Comparison of ENCODE assay signal across 11 cellular contexts in the genomic region with DNA sequence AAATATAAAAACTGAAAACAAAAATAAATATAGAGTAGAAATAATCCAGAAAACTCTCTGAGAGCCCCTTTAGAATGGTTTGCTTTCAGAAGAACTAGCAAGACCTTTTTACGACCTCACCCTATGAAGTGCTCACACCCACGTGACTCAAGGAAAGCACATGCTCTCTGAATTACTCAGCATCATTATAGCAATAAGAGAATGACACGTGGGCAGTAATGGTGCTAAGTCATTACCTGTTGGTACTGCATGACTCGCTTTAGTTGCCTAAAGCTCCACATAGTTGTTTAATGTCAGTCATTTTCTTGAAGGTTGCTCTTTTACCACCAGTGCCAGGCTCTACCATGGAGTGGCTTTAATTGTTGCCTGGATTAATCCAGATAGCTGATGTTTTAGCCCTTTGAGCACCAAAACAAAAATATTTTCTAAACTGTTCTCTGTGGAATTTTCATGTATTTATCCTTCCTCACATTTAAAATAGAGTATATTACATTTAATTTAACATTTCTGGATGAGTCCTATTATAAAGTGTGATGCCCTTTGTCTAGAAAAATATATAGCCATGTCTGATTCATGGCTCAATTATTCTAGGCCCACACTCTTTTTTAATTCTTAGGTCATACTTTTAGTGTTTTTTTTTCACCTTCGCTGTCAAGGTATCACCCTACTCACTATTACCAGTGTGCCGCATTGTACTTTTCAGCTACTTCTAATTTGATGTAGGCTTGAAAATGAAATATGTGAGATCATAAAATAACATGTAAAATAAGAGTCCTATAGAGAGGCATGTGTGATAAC. TPM values are rescaled to one million over a fixed set of nuclear protein-coding genes. Genes with fewer than 3 reads are reported as not detected.
DNase-seq lines count a peak whose midpoint lies in the region; ATAC-seq and TF ChIP-seq lines count a peak whose summit lies in the region.
"Had no signal": no experiment of that assay in that cellular context is flagged by ENCODE, and none has a peak within 500 bp of the region (broad histone marks: within the 10 kb centered on the region; RNA-seq: fewer than 3 reads in every experiment).

No MANE protein-coding gene starts in this region.

- no peaks in the 10 kb centered on the region for H3K36me3 Mint-ChIP-seq in MCF 10A (ENCODE audit: insufficient read depth, unreplicated experiment)

- H3K4me3 Mint-ChIP-seq in MCF 10A (ENCODE audit: unreplicated experiment) = no peak overlapping the region

- DNase-seq in MCF 10A (ENCODE audit: unreplicated experiment) (peak; percentile 83), breast epithelium (ENCODE audit: low spot score in 2 of 2) (no peak), NCI-H226 (peak; percentile 97), fibroblast of pulmonary artery (ENCODE audit: low read depth) (peak; percentile 52), stromal cell of bone marrow (ENCODE audit: low read depth) (peak; percentile 77), GM19240 (ENCODE audit: insufficient read length, low spot score) (no peak)
- no peak for DNase-seq in effector CD8-positive, alpha-beta T cell (lab: John Stamatoyannopoulos, UW)
- DNase-seq: glutamatergic neuron, tibial artery had no signal

- no peak overlapping the region for H3K27ac ChIP-seq in breast epithelium
- H3K27ac ChIP-seq: SJSA1, tibial artery had no signal

- TF ChIP-seq POLR2A in breast epithelium (IDR thresholded peaks at IDR 0.05) = no peak

- no peaks in the 10 kb centered on the region for H3K9me3 ChIP-seq in breast epithelium
- H3K9me3 ChIP-seq: SJSA1, tibial artery had no signal

- H3K27me3 ChIP-seq in breast epithelium = no peaks in the 10 kb centered on the region
- H3K27me3 ChIP-seq: SJSA1, tibial artery had no signal

- POLR2A ChIA-PET in MCF 10A (lab: Yijun Ruan, JAX) = interaction anchor here (0.5 to 6.0 kb wide), 10 partner anchors 8 to 111 kb away, joined by 3 to 73 read pairs (median 4); partner anchors contain the start of genes THSD1 and VPS36

- intact Hi-C loops in MCF 10A (cut with micrococcal nuclease) = loop anchor here (2.0 kb wide), 1 partner anchor 56 kb away; no protein-coding TSS in a partner anchor
- intact Hi-C loops in breast epithelium (cut with DNase I; ENCODE audit: low total_unique reads) = no loop called here

- no peak overlapping the region for H3K4me3 ChIP-seq in breast epithelium
- H3K4me3 ChIP-seq in fibroblast of pulmonary artery (replicated peaks; ENCODE audit: low read depth, low read length) = no peak overlapping the region
- H3K4me3 ChIP-seq: SJSA1, tibial artery had no signal

- BruUV-seq in MCF 10A (replicated peaks; lab: Mats Ljungman, UMichigan) = TSS peak; percentile 98

- CTCF ChIA-PET in MCF 10A (lab: Yijun Ruan, JAX) = interaction anchor here (0.5 to 16.6 kb wide), 5 partner anchors 38 to 150 kb away, joined by 3 to 291 read pairs (median 4); partner anchors contain the start of gene VPS36

- H3K4me1 ChIP-seq in breast epithelium = no peaks in the 10 kb centered on the region
- H3K4me1 ChIP-seq: SJSA1, tibial artery had no signal

- no peaks in the 10 kb centered on the region for H3K36me3 ChIP-seq in breast epithelium
- H3K36me3 ChIP-seq: SJSA1, tibial artery had no signal

- peak overlapping the region; percentile 66 for H3K27ac Mint-ChIP-seq in MCF 10A (ENCODE audit: low read depth, unreplicated experiment)

- ATAC-seq in HG03571 (IDR thresholded peaks at IDR 0.05; ENCODE audit: unreplicated experiment) = no peak

- H3K9me3 Mint-ChIP-seq in MCF 10A (ENCODE audit: unreplicated experiment) = peaks cover 6% of the 10 kb centered on the region

- no peak for TF ChIP-seq CTCF in MCF 10A (IDR thresholded peaks at IDR 0.05; ENCODE audit: unreplicated experiment)
- no peak for TF ChIP-seq CTCF in breast epithelium (IDR thresholded peaks at IDR 0.05)
- no peak for TF ChIP-seq CTCF in fibroblast of pulmonary artery (IDR thresholded peaks at IDR 0.05; ENCODE audit: low read length, missing control alignments)

- peaks cover 46% of the 10 kb centered on the region for H3K4me1 Mint-ChIP-seq in MCF 10A (ENCODE audit: insufficient read depth, unreplicated experiment)

- H3K27me3 Mint-ChIP-seq in MCF 10A (ENCODE audit: insufficient read depth, unreplicated experiment) = no peaks in the 10 kb centered on the region

RNA-seq across cellular contexts. Expression of gene THSD1, which starts 56.8 kb away (rescaled TPM):
- total RNA-seq in MCF 10A (2022) (13.3 and 16.7 TPM in 2 replicates), breast epithelium (1 to 10 TPM; 5.8 to 9.8 (median 9.1) TPM)

Comparison
In these comparisons a context has a peak if more than half of its experiments do, and no peak if none do; other contexts are left out.
1. DNase-seq: peak in MCF 10A (single experiment), NCI-H226 (single experiment), fibroblast of pulmonary artery (single experiment) and stromal cell of bone marrow (single experiment); none in breast epithelium (0 of 2), GM19240 (single experiment) and effector CD8-positive, alpha-beta T cell (single experiment).